18 cellular contexts compared by ENCODE assay signal in genomic region chr2:234579231-234579962, GRCh38.
DNase-seq lines count a peak whose midpoint lies in the region; ATAC-seq and TF ChIP-seq lines count a peak whose summit lies in the region.
"Had no signal": no experiment of that assay in that cellular context is flagged by ENCODE, and none has a peak within 500 bp of the region (broad histone marks: within the 10 kb centered on the region; RNA-seq: fewer than 3 reads in every experiment).

No MANE protein-coding gene starts in this region.

- ATAC-seq in stimulated activated memory B cell treated with anti-CD40 and anti-IgM and Interleukin-4, amounts not matched to agents 10 μg/mL and 1 μg/mL and 100 μg/mL, for 72 hours: peak; percentile 66
- ATAC-seq: naive thymus-derived CD8-positive, alpha-beta T cell had no signal

- no peaks in the 10 kb centered on the region for H3K36me3 Mint-ChIP-seq in chondrocyte (ENCODE audit: low read depth)
- H3K36me3 Mint-ChIP-seq in stimulated activated memory B cell treated with anti-CD40 and anti-IgM and Interleukin-4, amounts not matched to agents 10 μg/mL and 1 μg/mL and 100 μg/mL, for 72 hours: no peaks in the 10 kb centered on the region
- H3K36me3 Mint-ChIP-seq in activated CD4-positive, alpha-beta T cell treated with anti-CD3 and anti-CD28 coated beads, Interleukin-2, amount 10 ng/mL, durations not matched to agents 7 days and 5 days (ENCODE audit: low read depth): no peaks in the 10 kb centered on the region
- H3K36me3 Mint-ChIP-seq: naive thymus-derived CD8-positive, alpha-beta T cell had no signal

- H3K9me3 Mint-ChIP-seq in chondrocyte (ENCODE audit: low read depth): no peaks in the 10 kb centered on the region
- H3K9me3 Mint-ChIP-seq in stimulated activated memory B cell treated with anti-CD40 and anti-IgM and Interleukin-4, amounts not matched to agents 10 μg/mL and 1 μg/mL and 100 μg/mL, for 72 hours: no peaks in the 10 kb centered on the region
- H3K9me3 Mint-ChIP-seq in activated CD4-positive, alpha-beta T cell treated with anti-CD3 and anti-CD28 coated beads, Interleukin-2, amount 10 ng/mL, durations not matched to agents 7 days and 5 days: no peaks in the 10 kb centered on the region
- H3K9me3 Mint-ChIP-seq: activated T-helper 2 cell treated with anti-CD3 and anti-CD28 coated beads, Interferon-gamma antibody, Interleukin-2, Interleukin-4, amounts not matched to agents 10 μg/mL and 5 μg/mL and 100 μg/mL, durations not matched to agents 14 hours and 24 hours and 36 hours; naive thymus-derived CD8-positive, alpha-beta T cell; T-helper 2 cell treated with Interferon-gamma antibody and Interleukin-4, amounts not matched to agents 5 μg/mL and 100 μg/mL, for 36 hours had no signal

- H3K4me1 Mint-ChIP-seq in chondrocyte (ENCODE audit: low read depth): peaks cover 6% of the 10 kb centered on the region
- peaks cover 28% of the 10 kb centered on the region for H3K4me1 Mint-ChIP-seq in stimulated activated memory B cell treated with anti-CD40 and anti-IgM and Interleukin-4, amounts not matched to agents 10 μg/mL and 1 μg/mL and 100 μg/mL, for 72 hours
- no peaks in the 10 kb centered on the region for H3K4me1 Mint-ChIP-seq in activated CD4-positive, alpha-beta T cell treated with anti-CD3 and anti-CD28 coated beads, Interleukin-2, amount 10 ng/mL, durations not matched to agents 7 days and 5 days

- no peak overlapping the region for H3K4me3 ChIP-seq in ovary
- H3K4me3 ChIP-seq: BLaER1, cardiac muscle cell, SJCRH30 had no signal

- TF ChIP-seq EP300 in ovary (IDR thresholded peaks at IDR 0.05): no peak

- POLR2A ChIA-PET in activated CD4-positive, alpha-beta T cell treated with anti-CD3 and anti-CD28 coated beads, Interleukin-2, amount 10 ng/mL, durations not matched to agents 7 days and 5 days (lab: Charles Lee): no interaction called here

- no peaks in the 10 kb centered on the region for H3K9me3 ChIP-seq in ovary
- H3K9me3 ChIP-seq: SJCRH30 had no signal

- peaks cover 4% of the 10 kb centered on the region for H3K27me3 Mint-ChIP-seq in chondrocyte (ENCODE audit: low read depth)
- peaks cover 3% of the 10 kb centered on the region for H3K27me3 Mint-ChIP-seq in stimulated activated memory B cell treated with anti-CD40 and anti-IgM and Interleukin-4, amounts not matched to agents 10 μg/mL and 1 μg/mL and 100 μg/mL, for 72 hours
- H3K27me3 Mint-ChIP-seq in activated CD4-positive, alpha-beta T cell treated with anti-CD3 and anti-CD28 coated beads, Interleukin-2, amount 10 ng/mL, durations not matched to agents 7 days and 5 days: peaks cover 3% of the 10 kb centered on the region

- H3K4me3 Mint-ChIP-seq in chondrocyte (ENCODE audit: unreplicated experiment): no peak overlapping the region
- no peak overlapping the region for H3K4me3 Mint-ChIP-seq in stimulated activated memory B cell treated with anti-CD40 and anti-IgM and Interleukin-4, amounts not matched to agents 10 μg/mL and 1 μg/mL and 100 μg/mL, for 72 hours
- H3K4me3 Mint-ChIP-seq in activated CD4-positive, alpha-beta T cell treated with anti-CD3 and anti-CD28 coated beads, Interleukin-2, amount 10 ng/mL, durations not matched to agents 7 days and 5 days: no peak overlapping the region
- H3K4me3 Mint-ChIP-seq: naive thymus-derived CD8-positive, alpha-beta T cell; T-helper 2 cell treated with Interferon-gamma antibody and Interleukin-4, amounts not matched to agents 5 μg/mL and 100 μg/mL, for 36 hours had no signal

- intact Hi-C loops in ovary (cut with DNase I): no loop called here

- H3K36me3 ChIP-seq in ovary: no peaks in the 10 kb centered on the region
- H3K36me3 ChIP-seq: BLaER1, cardiac muscle cell, SJCRH30 had no signal

- TF ChIP-seq CTCF in chondrocyte (IDR thresholded peaks at IDR 0.05) (peak; percentile 12), ovary (IDR thresholded peaks at IDR 0.05) (no peak)

- H3K27me3 ChIP-seq in ovary: no peaks in the 10 kb centered on the region
- H3K27me3 ChIP-seq: BLaER1, cardiac muscle cell, SJCRH30 had no signal

- peak; percentile 29 for DNase-seq in GM03348 (ENCODE audit: low spot score)
- peak; percentile 33 for DNase-seq in MV-4-11 (lab: John Stamatoyannopoulos, UW)
- no peak for DNase-seq in chondrocyte (ENCODE audit: low spot score)
- DNase-seq in activated CD4-positive, alpha-beta T cell treated with anti-CD3 and anti-CD28 coated beads, Interleukin-2, amount 10 ng/mL, durations not matched to agents 7 days and 5 days: no peak
- DNase-seq in ovary: no peak
- no peak for DNase-seq in NCI-H446 (lab: John Stamatoyannopoulos, UW)
- DNase-seq: effector CD4-positive, alpha-beta T cell; mesendoderm; MM.1S; naive thymus-derived CD8-positive, alpha-beta T cell; NCI-H2081; SJCRH30 had no signal

- no peaks in the 10 kb centered on the region for H3K4me1 ChIP-seq in ovary (ENCODE audit: insufficient read depth)
- H3K4me1 ChIP-seq: parathyroid adenoma, SJCRH30 had no signal

- CTCF ChIA-PET in activated CD4-positive, alpha-beta T cell treated with anti-CD3 and anti-CD28 coated beads, Interleukin-2, amount 10 ng/mL, durations not matched to agents 7 days and 5 days (lab: Charles Lee): interaction anchor here (0.6 kb wide), 1 partner anchor 1773 kb away, joined by 3 read pairs; no protein-coding TSS in a partner anchor

- TF ChIP-seq POLR2A in ovary (IDR thresholded peaks at IDR 0.05): no peak

- 81 to 91% (median 90%) methylated on average over 10 of the region's 10 CpGs for WGBS in ovary, 3 donors

- no peak overlapping the region for H3K27ac Mint-ChIP-seq in chondrocyte (ENCODE audit: unreplicated experiment)
- peak overlapping the region; percentile 6 for H3K27ac Mint-ChIP-seq in stimulated activated memory B cell treated with anti-CD40 and anti-IgM and Interleukin-4, amounts not matched to agents 10 μg/mL and 1 μg/mL and 100 μg/mL, for 72 hours
- no peak overlapping the region for H3K27ac Mint-ChIP-seq in activated CD4-positive, alpha-beta T cell treated with anti-CD3 and anti-CD28 coated beads, Interleukin-2, amount 10 ng/mL, durations not matched to agents 7 days and 5 days
- H3K27ac Mint-ChIP-seq: activated T-helper 2 cell treated with anti-CD3 and anti-CD28 coated beads, Interferon-gamma antibody, Interleukin-2, Interleukin-4, amounts not matched to agents 10 μg/mL and 5 μg/mL and 100 μg/mL, durations not matched to agents 14 hours and 24 hours and 36 hours; naive thymus-derived CD8-positive, alpha-beta T cell; T-helper 2 cell treated with Interferon-gamma antibody and Interleukin-4, amounts not matched to agents 5 μg/mL and 100 μg/mL, for 36 hours had no signal

- no peak overlapping the region for H3K27ac ChIP-seq in ovary
- H3K27ac ChIP-seq: BLaER1, cardiac muscle cell, parathyroid adenoma, SJCRH30 had no signal

Comparison
In these comparisons a context has a peak if more than half of its experiments do, and no peak if none do; other contexts are left out.
1. DNase-seq: peak in GM03348 (single experiment) and MV-4-11 (single experiment); none in chondrocyte (single experiment), activated CD4-positive, alpha-beta T cell treated with anti-CD3 and anti-CD28 coated beads, Interleukin-2, amount 10 ng/mL, durations not matched to agents 7 days and 5 days (single experiment), ovary (0 of 5) and NCI-H446 (0 of 2).